In genomic region chr15:34358367-34358766, GRCh38 we compare ENCODE assay signal across 1 cellular context.
TF ChIP-seq lines count a peak whose summit lies in the region.

No MANE protein-coding gene starts in this region.

TF ChIP-seq in WTC11, 78 proteins besides CTCF, POLR2A, EP300 and RAD21 (continued from another document):
- no peak for TF ChIP-seq ZNF512 (CRISPR knock-in tag; IDR thresholded peaks at IDR 0.05; ENCODE audit: borderline replicate concordance)
- no peak for TF ChIP-seq ZNF425 (CRISPR knock-in tag; conservative IDR thresholded peaks at IDR 0.05)
- TF ChIP-seq MAX (CRISPR knock-in tag; IDR thresholded peaks at IDR 0.05), result no peak
- TF ChIP-seq IRF2 (CRISPR knock-in tag; IDR thresholded peaks at IDR 0.05; ENCODE audit: borderline replicate concordance, low read depth), result no peak
- no peak for TF ChIP-seq NR1H2 (CRISPR knock-in tag; IDR thresholded peaks at IDR 0.05)
- TF ChIP-seq SMAD3 (CRISPR knock-in tag; IDR thresholded peaks at IDR 0.05; ENCODE audit: borderline replicate concordance), result no peak
- no peak for TF ChIP-seq TCF7 (CRISPR knock-in tag; IDR thresholded peaks at IDR 0.05; ENCODE audit: low read depth)
